ENCODE assay signal across 8 cellular contexts in genomic region chr6:2846873-2847224, GRCh38. TPM values are rescaled to one million over a fixed set of nuclear protein-coding genes. Genes with fewer than 3 reads are reported as not detected.
DNase-seq lines count a peak whose midpoint lies in the region; ATAC-seq and TF ChIP-seq lines count a peak whose summit lies in the region.

No MANE protein-coding gene starts in this region.

- intact Hi-C loops in lower lobe of right lung (cut with DNase I): loop anchor here (5.0 to 10.0 kb wide), 2 partner anchors 52 to 85 kb away; no protein-coding TSS in a partner anchor
- intact Hi-C loops in tibial artery (cut with DNase I; ENCODE audit: low total_unique reads): no loop called here
- intact Hi-C loops in mucosa of descending colon (cut with DNase I, micrococcal nuclease): loop anchor here in 1 of 2 donors (5.0 kb wide), 1 partner anchor 85 kb away; no protein-coding TSS in a partner anchor

- H3K9me3 ChIP-seq in adipocyte (ENCODE audit: control insufficient read depth, low read length) (peaks cover 4% of the 10 kb centered on the region), lower lobe of right lung (no peaks in the 10 kb centered on the region), tibial artery (no peaks in the 10 kb centered on the region), mucosa of descending colon (no peaks in the 10 kb centered on the region)

- no peaks in the 10 kb centered on the region for H3K36me3 ChIP-seq in adipocyte (ENCODE audit: control insufficient read depth, insufficient read depth, low read length, severe bottlenecking)
- no peaks in the 10 kb centered on the region for H3K36me3 ChIP-seq in lower lobe of right lung
- no peaks in the 10 kb centered on the region for H3K36me3 ChIP-seq in tibial artery
- no peaks in the 10 kb centered on the region for H3K36me3 ChIP-seq in mucosa of descending colon (ENCODE audit: low read depth)

- no peak for DNase-seq in activated CD8-positive, alpha-beta memory T cell treated with anti-CD3 and anti-CD28 coated beads, Interleukin-2, amount 10 ng/mL, durations not matched to agents 7 days and 5 days
- DNase-seq in activated CD8-positive, alpha-beta memory T cell treated with anti-CD3 and anti-CD28 coated beads, Interleukin-2, amount 50 U/mL, for 48 hours: no peak
- no peak for DNase-seq in adipocyte (ENCODE audit: low read depth)
- no peak for DNase-seq in lower lobe of right lung
- no peak for DNase-seq in tibial artery
- no peak for DNase-seq in mucosa of descending colon
- no peak for DNase-seq in GM10248 (ENCODE audit: extremely low spot score)
- DNase-seq in CD1c-positive myeloid dendritic cell (ENCODE audit: extremely low spot score): no peak

- no peaks in the 10 kb centered on the region for H3K36me3 Mint-ChIP-seq in activated CD8-positive, alpha-beta memory T cell treated with anti-CD3 and anti-CD28 coated beads, Interleukin-2, amount 10 ng/mL, durations not matched to agents 7 days and 5 days

- H3K9me3 Mint-ChIP-seq in activated CD8-positive, alpha-beta memory T cell treated with anti-CD3 and anti-CD28 coated beads, Interleukin-2, amount 10 ng/mL, durations not matched to agents 7 days and 5 days (ENCODE audit: low read depth): no peaks in the 10 kb centered on the region

- no peak for TF ChIP-seq CTCF in lower lobe of right lung (IDR thresholded peaks at IDR 0.05)
- TF ChIP-seq CTCF in tibial artery (IDR thresholded peaks at IDR 0.05): no peak
- no peak for TF ChIP-seq CTCF in mucosa of descending colon (IDR thresholded peaks at IDR 0.05)
- no peak for TF ChIP-seq CTCF in GM10248 (IDR thresholded peaks at IDR 0.05; ENCODE audit: control extremely low read depth, extremely low read depth, low read depth, missing control alignments)

- H3K27me3 ChIP-seq in adipocyte (replicated peaks; ENCODE audit: control insufficient read depth, insufficient read depth, low read length) (no peaks in the 10 kb centered on the region), lower lobe of right lung (ENCODE audit: low read depth) (no peaks in the 10 kb centered on the region), tibial artery (no peaks in the 10 kb centered on the region)

- H3K4me1 Mint-ChIP-seq in activated CD8-positive, alpha-beta memory T cell treated with anti-CD3 and anti-CD28 coated beads, Interleukin-2, amount 10 ng/mL, durations not matched to agents 7 days and 5 days: peaks cover 57% of the 10 kb centered on the region

- CTCF ChIA-PET in activated CD8-positive, alpha-beta memory T cell treated with anti-CD3 and anti-CD28 coated beads, Interleukin-2, amount 10 ng/mL, durations not matched to agents 7 days and 5 days (lab: Charles Lee): interaction anchor here (0.7 to 6.9 kb wide), 39 partner anchors 8 to 1162 kb away, joined by 3 to 115 read pairs (median 6); partner anchors contain the start of genes NQO2, SERPINB9 and WRNIP1
- CTCF ChIA-PET in GM10248 (lab: Yijun Ruan, JAX): interaction anchor here (0.7 to 8.6 kb wide), 49 partner anchors 9 to 221 kb away, joined by 3 to 149 read pairs (median 7); partner anchors contain the start of genes RIPK1 and SERPINB6

- H3K4me3 ChIP-seq in adipocyte (ENCODE audit: low read length): peak overlapping the region; percentile 55
- no peak overlapping the region for H3K4me3 ChIP-seq in lower lobe of right lung
- H3K4me3 ChIP-seq in tibial artery: peak overlapping the region; percentile 9 to 31
- H3K4me3 ChIP-seq in mucosa of descending colon: no peak overlapping the region

- no peaks in the 10 kb centered on the region for H3K27me3 Mint-ChIP-seq in activated CD8-positive, alpha-beta memory T cell treated with anti-CD3 and anti-CD28 coated beads, Interleukin-2, amount 10 ng/mL, durations not matched to agents 7 days and 5 days

- H3K9ac ChIP-seq in adipocyte (ENCODE audit: low read length): no peak overlapping the region

- peak overlapping the region; percentile 78 for H3K27ac Mint-ChIP-seq in activated CD8-positive, alpha-beta memory T cell treated with anti-CD3 and anti-CD28 coated beads, Interleukin-2, amount 10 ng/mL, durations not matched to agents 7 days and 5 days

- H3K27ac ChIP-seq in lower lobe of right lung (peak overlapping the region; percentile 72), tibial artery (peak overlapping the region; percentile 72 to 77)

- ATAC-seq in activated CD8-positive, alpha-beta memory T cell treated with anti-CD3 and anti-CD28 coated beads, Interleukin-2, amount 10 ng/mL, durations not matched to agents 7 days and 5 days: no peak
- ATAC-seq in lower lobe of right lung (no peak), mucosa of descending colon (no peak)

- H3K4me1 ChIP-seq in adipocyte (ENCODE audit: control insufficient read depth, insufficient read depth, low read length) (peaks cover 15% of the 10 kb centered on the region), lower lobe of right lung (peaks cover 47% of the 10 kb centered on the region), tibial artery (peaks cover 0 to 26% (median 18%) of the 10 kb centered on the region in 4 donors), mucosa of descending colon (ENCODE audit: low read depth) (peaks cover 10% of the 10 kb centered on the region)

- peak overlapping the region; percentile 33 for H3K4me3 Mint-ChIP-seq in activated CD8-positive, alpha-beta memory T cell treated with anti-CD3 and anti-CD28 coated beads, Interleukin-2, amount 10 ng/mL, durations not matched to agents 7 days and 5 days

- POLR2A ChIA-PET in GM10248 (lab: Yijun Ruan, JAX): interaction anchor here (1.2 to 1.3 kb wide), 3 partner anchors 51 to 217 kb away, joined by 3 to 10 read pairs (median 5); no protein-coding TSS in a partner anchor

RNA-seq across cellular contexts. Expression of gene SERPINB1, which starts 5.2 kb away (rescaled TPM):
- 10 to 100 TPM; 55.2 to 65.7 TPM for total RNA-seq in activated CD8-positive, alpha-beta memory T cell treated with anti-CD3 and anti-CD28 coated beads, Interleukin-2, amount 10 ng/mL, durations not matched to agents 7 days and 5 days
- total RNA-seq in lower lobe of right lung (125 TPM), mucosa of descending colon (100 to 1,000 TPM in 2 of 3 donors, 10 to 100 TPM in 1; 66.7 to 187 (median 132) TPM)

RNA-seq across cellular contexts. Expression of gene SERPINB9, which starts 56.3 kb away (rescaled TPM):
- total RNA-seq in activated CD8-positive, alpha-beta memory T cell treated with anti-CD3 and anti-CD28 coated beads, Interleukin-2, amount 10 ng/mL, durations not matched to agents 7 days and 5 days: 10 to 100 TPM; 56.0 to 94.9 TPM
- total RNA-seq in lower lobe of right lung (12.8 TPM), mucosa of descending colon (1 to 10 TPM; 3.7 to 6.4 (median 4.2) TPM)

Comparison
In these comparisons a context has a peak if more than half of its experiments do, and no peak if none do; other contexts are left out.
1. H3K4me3 ChIP-seq: peak in adipocyte (single experiment) and tibial artery (2 of 2); none in lower lobe of right lung (single experiment) and mucosa of descending colon (single experiment).